ENCODE assay signal across 20 cellular contexts in genomic region chr7:38862666-38863065, GRCh38.
"Had no signal": no experiment of that assay in that cellular context is flagged by ENCODE, and none has a peak within 500 bp of the region (broad histone marks: within the 10 kb centered on the region; RNA-seq: fewer than 3 reads in every experiment).

No MANE protein-coding gene starts in this region.

- H3K4me3 ChIP-seq: psoas muscle, stomach, suprapubic skin, tibial nerve had no signal

- FAIRE-seq: small intestine had no signal

- H3K27ac ChIP-seq: psoas muscle, stomach, suprapubic skin, tibial nerve, WERI-Rb-1 had no signal

- H3K9me3 ChIP-seq: psoas muscle, stomach, suprapubic skin, tibial nerve had no signal

- DNase-seq: activated CD4-positive, alpha-beta T cell treated with anti-CD3 and anti-CD28 coated beads, Interleukin-2, amount 50 U/mL, for 1 hour; activated CD4-positive, CD25-positive, alpha-beta regulatory T cell treated with anti-CD3 and anti-CD28 coated beads, Interleukin-2, amount 50 U/mL, for 72 hours; activated CD8-positive, alpha-beta T cell treated with anti-CD3 and anti-CD28 coated beads, Interleukin-2, amount 10 ng/mL, durations not matched to agents 7 days and 5 days; activated gamma-delta T cell treated with Interleukin-2 at 50 U/mL for 16 hours; anterior cingulate cortex; effector CD8-positive, alpha-beta T cell; erythroblast; foreskin fibroblast; left ventricle myocardium superior; mammary epithelial cell; naive thymus-derived CD8-positive, alpha-beta T cell; psoas muscle; right cardiac atrium; small intestine; stimulated activated CD4-positive, alpha-beta T cell treated with anti-CD3 and anti-CD28 coated beads, Interleukin-2, amount 100 ng/mL, for 24 hours; stomach; WERI-Rb-1 had no signal

- H3K27me3 ChIP-seq: stomach, suprapubic skin, tibial nerve had no signal

- ATAC-seq: activated CD8-positive, alpha-beta T cell treated with anti-CD3 and anti-CD28 coated beads, Interleukin-2, amount 10 ng/mL, durations not matched to agents 7 days and 5 days; left ventricle myocardium superior; naive thymus-derived CD8-positive, alpha-beta T cell; psoas muscle; right cardiac atrium; stimulated activated effector memory CD8-positive, alpha-beta T cell treated with anti-CD3 and anti-CD28 coated beads, Interleukin-12 subunit alpha, Interleukin-12 subunit beta, amount 100 ng/mL, for 72 hours had no signal

- H3K4me1 ChIP-seq: psoas muscle, suprapubic skin, tibial nerve had no signal
